ENCODE assay signal across 36 cellular contexts in the genomic region with DNA sequence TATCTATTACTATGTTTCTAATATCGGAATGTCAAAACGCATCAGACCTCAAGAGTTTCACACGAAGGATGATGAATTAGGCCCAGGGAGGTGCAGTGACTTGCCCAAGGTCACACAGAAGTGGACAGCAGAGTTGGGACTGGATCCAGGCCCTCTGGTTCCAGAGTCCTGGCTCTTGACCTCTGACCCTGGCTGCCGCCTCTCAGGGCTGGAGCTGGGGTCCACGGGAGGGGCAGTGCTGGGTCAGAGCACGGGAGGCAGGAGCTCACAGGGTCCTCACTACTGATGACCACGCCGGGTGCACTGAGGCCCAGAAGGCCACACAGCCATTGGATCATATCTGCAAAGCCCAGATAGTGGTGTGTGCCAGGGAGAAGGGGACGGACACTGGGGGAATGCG. TPM values are rescaled to one million over a fixed set of nuclear protein-coding genes. Genes with fewer than 3 reads are reported as not detected.
"Had no signal": no experiment of that assay in that cellular context is flagged by ENCODE, and none has a peak within 500 bp of the region (broad histone marks: within the 10 kb centered on the region; RNA-seq: fewer than 3 reads in every experiment).

No MANE protein-coding gene starts in this region.

- DNase-seq: activated CD4-positive, alpha-beta memory T cell treated with anti-CD3 and anti-CD28 coated beads, Interleukin-2, amount 10 ng/mL, durations not matched to agents 7 days and 5 days; activated CD4-positive, alpha-beta T cell treated with anti-CD3 and anti-CD28 coated beads for 1 hour; activated CD4-positive, alpha-beta T cell treated with anti-CD3 and anti-CD28 coated beads for 48 hours; activated CD4-positive, CD25-positive, alpha-beta regulatory T cell; activated CD8-positive, alpha-beta memory T cell treated with anti-CD3 and anti-CD28 coated beads for 24 hours; activated CD8-positive, alpha-beta memory T cell treated with anti-CD3 and anti-CD28 coated beads, Interleukin-2, amount 10 ng/mL, durations not matched to agents 7 days and 5 days; activated CD8-positive, alpha-beta memory T cell treated with anti-CD3 and anti-CD28 coated beads, Interleukin-2, amount 50 U/mL, for 48 hours; activated effector memory CD4-positive, alpha-beta T cell treated with Interleukin-2 at 50 U/mL for 16 hours; activated naive CD4-positive, alpha-beta T cell treated with anti-CD3 and anti-CD28 coated beads, Interleukin-2, amount 10 ng/mL, durations not matched to agents 7 days and 5 days; activated naive CD8-positive, alpha-beta T cell treated with anti-CD3 and anti-CD28 coated beads for 36 hours; activated T-cell treated with anti-CD3 and anti-CD28 coated beads, Interleukin-2, amount 50 U/mL, for 48 hours; amniotic stem cell; brain microvascular endothelial cell; Kasumi-1; KG1; MG63; NCI-H1048; NCI-H1105 treated with DMSO at 0.1 percent for 48 hours; NCI-H1436; NCI-H1694; NCI-H1930; NCI-H2081 treated with DMSO at 0.1 percent for 48 hours; NCI-H226; NCI-H446 treated with DMSO at 0.1 percent for 48 hours; NCI-H524; PC-9; SHP77; SJCRH30; T1000; WERI-Rb-1 had no signal

- H3K36me3 ChIP-seq: brain microvascular endothelial cell, MG63, SJCRH30 had no signal

- H3K4me2 ChIP-seq: PC-9 had no signal

- H3K4me1 ChIP-seq: SJCRH30 had no signal

- H3K9me3 ChIP-seq: MG63, SJCRH30 had no signal

- H3K27me3 ChIP-seq: brain microvascular endothelial cell had no signal

- H3K27ac ChIP-seq: brain microvascular endothelial cell, PC-9, RWPE1, SJCRH30, SK-N-MC, WERI-Rb-1 had no signal

- FAIRE-seq: RCC 7860 had no signal

- ATAC-seq: activated CD8-positive, alpha-beta memory T cell treated with anti-CD3 and anti-CD28 coated beads, Interleukin-2, amount 10 ng/mL, durations not matched to agents 7 days and 5 days had no signal

- H2AFZ ChIP-seq: PC-9 had no signal

- H3K4me3 ChIP-seq: MG63, PC-9, SJCRH30, SK-N-MC had no signal

RNA-seq across cellular contexts. Expression of a gene that starts 9.2 kb away (rescaled TPM):
- total RNA-seq: activated CD4-positive, alpha-beta memory T cell treated with anti-CD3 and anti-CD28 coated beads, Interleukin-2, amount 10 ng/mL, durations not matched to agents 7 days and 5 days; activated CD8-positive, alpha-beta memory T cell treated with anti-CD3 and anti-CD28 coated beads, Interleukin-2, amount 10 ng/mL, durations not matched to agents 7 days and 5 days; activated naive CD8-positive, alpha-beta T cell treated with anti-CD3 and anti-CD28 coated beads for 36 hours; aorta; PC-9; SJCRH30; T-helper 1 cell treated with Interleukin-12 subunit alpha and Interleukin-12 subunit beta and Interleukin-4 antibody, amounts not matched to agents 30 ng/mL and 1 ng/mL, for 36 hours; T-helper 2 cell treated with Interferon-gamma antibody and Interleukin-4, amounts not matched to agents 100 ng/mL and 5 ng/mL, for 36 hours had no signal

RNA-seq across cellular contexts. Expression of a gene that starts 45.4 kb away (rescaled TPM):
- total RNA-seq: activated CD4-positive, alpha-beta memory T cell treated with anti-CD3 and anti-CD28 coated beads, Interleukin-2, amount 10 ng/mL, durations not matched to agents 7 days and 5 days; activated CD8-positive, alpha-beta memory T cell treated with anti-CD3 and anti-CD28 coated beads, Interleukin-2, amount 10 ng/mL, durations not matched to agents 7 days and 5 days; activated naive CD8-positive, alpha-beta T cell treated with anti-CD3 and anti-CD28 coated beads for 36 hours; PC-9; T-helper 1 cell treated with Interleukin-12 subunit alpha and Interleukin-12 subunit beta and Interleukin-4 antibody, amounts not matched to agents 30 ng/mL and 1 ng/mL, for 36 hours; T-helper 2 cell treated with Interferon-gamma antibody and Interleukin-4, amounts not matched to agents 100 ng/mL and 5 ng/mL, for 36 hours had no signal

RNA-seq across cellular contexts. Expression of a gene that starts 46.2 kb away (rescaled TPM):
- total RNA-seq: activated CD8-positive, alpha-beta memory T cell treated with anti-CD3 and anti-CD28 coated beads, Interleukin-2, amount 10 ng/mL, durations not matched to agents 7 days and 5 days; aorta had no signal
- polyA plus RNA-seq: aorta had no signal
